ENCODE assay signal across 21 cellular contexts in genomic region chr19:56174550-56174949, GRCh38. TPM values are rescaled to one million over a fixed set of nuclear protein-coding genes. Genes with fewer than 3 reads are reported as not detected.
A peak's percentile ranks its signal among the peaks of the same experiment; 100 is the strongest.
DNase-seq lines count a peak whose midpoint lies in the region.
"Had no signal": no experiment of that assay in that cellular context is flagged by ENCODE, and none has a peak within 500 bp of the region (broad histone marks: within the 10 kb centered on the region; RNA-seq: fewer than 3 reads in every experiment).

No MANE protein-coding gene starts in this region.

- no peak overlapping the region for H3K27ac ChIP-seq in CD8-positive, alpha-beta memory T cell (ENCODE audit: low read depth, low read length)
- H3K27ac ChIP-seq: Peyer's patch had no signal

- H3K4me3 ChIP-seq in CD8-positive, alpha-beta memory T cell (ENCODE audit: low read length), result no peak overlapping the region
- H3K4me3 ChIP-seq: Peyer's patch had no signal

- peaks cover 6 to 16% of the 10 kb centered on the region in 2 donors for H3K27me3 Mint-ChIP-seq in CD8-positive, alpha-beta memory T cell

- no peak overlapping the region for H3K27ac Mint-ChIP-seq in CD8-positive, alpha-beta memory T cell
- H3K27ac Mint-ChIP-seq: CD4-positive, alpha-beta T cell had no signal

- no peaks in the 10 kb centered on the region for H3K36me3 ChIP-seq in CD8-positive, alpha-beta memory T cell (ENCODE audit: insufficient read depth, low read length)
- H3K36me3 ChIP-seq: Peyer's patch had no signal

- peaks cover 0 to 3% (median 2%) of the 10 kb centered on the region in 3 donors for H3K4me1 Mint-ChIP-seq in CD8-positive, alpha-beta memory T cell

- CTCF ChIA-PET in CD8-positive, alpha-beta memory T cell (lab: Charles Lee), result no interaction called here

- peak; percentile 29 for DNase-seq in NCI-H82 (lab: John Stamatoyannopoulos, UW)
- DNase-seq in NCI-H82 treated with DMSO at 0.1 percent for 48 hours (lab: John Stamatoyannopoulos, UW; ENCODE audit: unreplicated experiment), result no peak
- peak; percentile 17 for DNase-seq in NCI-H460 (ENCODE audit: extremely low read depth, low read depth)
- DNase-seq in left kidney (ENCODE audit: low read depth, low spot score), result peak; percentile 61
- no peak for DNase-seq in OCI-M1 (lab: John Stamatoyannopoulos, UW)
- no peak for DNase-seq in NCI-H446 (lab: John Stamatoyannopoulos, UW)
- no peak for DNase-seq in CD8-positive, alpha-beta memory T cell
- DNase-seq: CD4-positive, alpha-beta T cell; DMS79 treated with DMSO at 0.1 percent for 48 hours; IMR-90; NCI-H1105; NCI-H1694; NCI-H2081; NCI-H526 treated with DMSO at 0.1 percent for 48 hours; NK-92 treated with Interleukin-12 subunit alpha and Interleukin-12 subunit beta, amount 100 ng/mL, for 24 hours; Peyer's patch; T-helper 9 cell had no signal

- H3K4me3 Mint-ChIP-seq in CD8-positive, alpha-beta memory T cell, result no peak overlapping the region
- H3K4me3 Mint-ChIP-seq: CD4-positive, alpha-beta T cell had no signal

- POLR2A ChIA-PET in CD8-positive, alpha-beta memory T cell (lab: Charles Lee), result no interaction called here

- H3K27me3 ChIP-seq in CD8-positive, alpha-beta memory T cell (ENCODE audit: insufficient read depth, low read length, poor library complexity, severe bottlenecking), result no peaks in the 10 kb centered on the region
- H3K27me3 ChIP-seq: Peyer's patch had no signal

- no peaks in the 10 kb centered on the region for H3K36me3 Mint-ChIP-seq in CD8-positive, alpha-beta memory T cell

- H3K4me1 ChIP-seq in CD8-positive, alpha-beta memory T cell (ENCODE audit: insufficient read depth, low read length), result no peaks in the 10 kb centered on the region
- H3K4me1 ChIP-seq: Peyer's patch had no signal

- no peaks in the 10 kb centered on the region for H3K9me3 ChIP-seq in CD8-positive, alpha-beta memory T cell (ENCODE audit: low read length)
- H3K9me3 ChIP-seq: Peyer's patch had no signal

- H3K9me3 Mint-ChIP-seq in CD8-positive, alpha-beta memory T cell, result no peaks in the 10 kb centered on the region
- H3K9me3 Mint-ChIP-seq: CD4-positive, alpha-beta T cell had no signal

RNA-seq across cellular contexts. Expression of gene GALP, which starts 1.3 kb away (rescaled TPM):
- total RNA-seq in NCI-H460 (2014; rRNA removed; shearing (Covaris generic)), result 0.22 TPM in 1 of 2 replicates, not detected in the other
- not detected in 2 replicates for polyA plus RNA-seq in NCI-H460 (2014; cell fraction: nucleus; rRNA removed)
- not detected for total RNA-seq in CD8-positive, alpha-beta memory T cell
- not detected for polyA plus RNA-seq in CD8-positive, alpha-beta memory T cell
- total RNA-seq: CD4-positive, alpha-beta T cell; IMR-90; Peyer's patch; SK-MEL-5; T-helper 1 cell treated with Interleukin-12 subunit alpha and Interleukin-12 subunit beta and Interleukin-4 antibody, amounts not matched to agents 30 ng/mL and 1 ng/mL, for 36 hours had no signal
- polyA plus RNA-seq: BJ, IMR-90 had no signal

RNA-seq across cellular contexts. Expression of gene ZSCAN5B, which starts 23.0 kb away (rescaled TPM):
- total RNA-seq in NCI-H460 (2014; rRNA removed; shearing (Covaris generic)), result not detected in 2 replicates
- polyA plus RNA-seq in NCI-H460 (2014; cell fraction: nucleus; rRNA removed), result not detected in 2 replicates
- not detected for total RNA-seq in CD8-positive, alpha-beta memory T cell
- not detected for polyA plus RNA-seq in CD8-positive, alpha-beta memory T cell
- total RNA-seq: CD4-positive, alpha-beta T cell; IMR-90; Peyer's patch; SK-MEL-5; T-helper 1 cell treated with Interleukin-12 subunit alpha and Interleukin-12 subunit beta and Interleukin-4 antibody, amounts not matched to agents 30 ng/mL and 1 ng/mL, for 36 hours had no signal
- polyA plus RNA-seq: IMR-90 had no signal

RNA-seq across cellular contexts. Expression of gene ZSCAN5C, which starts 27.5 kb away (rescaled TPM):
- not detected in 2 replicates for total RNA-seq in NCI-H460 (2014; rRNA removed; shearing (Covaris generic))
- not detected in 2 replicates for polyA plus RNA-seq in NCI-H460 (2014; cell fraction: nucleus; rRNA removed)
- not detected for total RNA-seq in CD8-positive, alpha-beta memory T cell
- polyA plus RNA-seq in CD8-positive, alpha-beta memory T cell, result not detected
- total RNA-seq: CD4-positive, alpha-beta T cell; H4; IMR-90; Peyer's patch; SK-MEL-5; T-helper 1 cell treated with Interleukin-12 subunit alpha and Interleukin-12 subunit beta and Interleukin-4 antibody, amounts not matched to agents 30 ng/mL and 1 ng/mL, for 36 hours had no signal
- polyA plus RNA-seq: BJ, IMR-90 had no signal

RNA-seq across cellular contexts. Expression of gene ZNF444, which starts 33.5 kb away (rescaled TPM):
- 9.0 and 10.7 TPM in 2 replicates for total RNA-seq in NCI-H460 (2014; rRNA removed; shearing (Covaris generic))
- 38.3 and 38.4 TPM in 2 replicates for polyA plus RNA-seq in NCI-H460 (2014; cell fraction: nucleus; rRNA removed)
- total RNA-seq in CD8-positive, alpha-beta memory T cell, result 10 to 100 TPM; 24.9 to 26.7 TPM
- 19.7 TPM for polyA plus RNA-seq in CD8-positive, alpha-beta memory T cell

RNA-seq across cellular contexts. Expression of gene ZNF787, which starts 53.5 kb away (rescaled TPM):
- total RNA-seq in NCI-H460 (2014; rRNA removed; shearing (Covaris generic)), result 26.8 and 32.8 TPM in 2 replicates
- 20.8 and 25.2 TPM in 2 replicates for polyA plus RNA-seq in NCI-H460 (2014; cell fraction: nucleus; rRNA removed)
- total RNA-seq in CD8-positive, alpha-beta memory T cell, result 10 to 100 TPM; 34.7 to 38.7 TPM
- 2.8 TPM for polyA plus RNA-seq in CD8-positive, alpha-beta memory T cell

Comparison
In these comparisons a context has a peak if more than half of its experiments do, and no peak if none do; other contexts are left out.
1. DNase-seq: peak in NCI-H82 (single experiment), NCI-H460 (single experiment) and left kidney (single experiment); none in NCI-H82 treated with DMSO at 0.1 percent for 48 hours (single experiment), OCI-M1 (single experiment), NCI-H446 (0 of 2) and CD8-positive, alpha-beta memory T cell (0 of 5).